ENCODE assay signal across 8 cellular contexts in genomic region chr4:185394568-185395254, GRCh38. TPM values are rescaled to one million over a fixed set of nuclear protein-coding genes. Genes with fewer than 3 reads are reported as not detected.
DNase-seq lines count a peak whose midpoint lies in the region; TF ChIP-seq lines count a peak whose summit lies in the region.

No MANE protein-coding gene starts in this region.

- no peak overlapping the region for H2BK12ac ChIP-seq in trophoblast cell (ENCODE audit: low read length)

- H3K36me3 ChIP-seq in BLaER1: peaks cover 7% of the 10 kb centered on the region
- H3K36me3 ChIP-seq in KOPT-K1 (ENCODE audit: insufficient read depth, low read length): peaks cover 24% of the 10 kb centered on the region
- peaks cover 3% of the 10 kb centered on the region for H3K36me3 ChIP-seq in mammary epithelial cell (ENCODE audit: insufficient read depth, low read length)
- H3K36me3 ChIP-seq in trophoblast cell (ENCODE audit: control insufficient read depth in 1 of 2, insufficient read depth in 2 of 2, low read length in 2 of 2): peaks cover 0 to 2% of the 10 kb centered on the region in 2 experiments

- H3K9me3 Mint-ChIP-seq in nephron progenitor cell: peaks cover 12% of the 10 kb centered on the region

- no peak overlapping the region for H4K8ac ChIP-seq in trophoblast cell (ENCODE audit: low read depth, low read length)

- no peak overlapping the region for H3K23ac ChIP-seq in trophoblast cell (ENCODE audit: low read length)

- H3K14ac ChIP-seq in trophoblast cell (ENCODE audit: low read length): no peak overlapping the region

- H3K9me3 ChIP-seq in BLaER1: no peaks in the 10 kb centered on the region
- no peaks in the 10 kb centered on the region for H3K9me3 ChIP-seq in KOPT-K1 (ENCODE audit: insufficient read depth, low read length, poor library complexity, severe bottlenecking)
- no peaks in the 10 kb centered on the region for H3K9me3 ChIP-seq in mammary epithelial cell (replicated peaks; ENCODE audit: insufficient read depth, low read length)
- H3K9me3 ChIP-seq in trophoblast cell (ENCODE audit: insufficient read depth, low read depth, low read length): no peaks in the 10 kb centered on the region

- in situ Hi-C loops in mammary epithelial cell (cut with MboI; ENCODE audit: low sequenced_read_pairs in 2 of 2): loop anchor here (10.0 kb wide), 3 partner anchors 90 to 190 kb away; partner anchors contain the start of genes CFAP97 (in 1 of the 2) and SNX25 (in 1 of the 2)

- DNase-seq in mammary epithelial cell (peak; percentile 46), nephron progenitor cell (no peak), erythroblast (lab: John Stamatoyannopoulos, UW) (no peak), trophoblast cell (no peak), DMS 273 treated with DMSO at 0.1 percent for 48 hours (lab: John Stamatoyannopoulos, UW) (no peak), NCI-H187 treated with DMSO at 0.1 percent for 48 hours (lab: John Stamatoyannopoulos, UW) (no peak)

- TF ChIP-seq CTCF in mammary epithelial cell (conservative IDR thresholded peaks at IDR 0.05 in 1 of 2, IDR thresholded peaks at IDR 0.05 in 1 of 2; ENCODE audit: extremely low read depth in 1 of 2, insufficient read depth in 1 of 2, low read depth in 1 of 2, low read length in 2 of 2) (no peak), nephron progenitor cell (IDR thresholded peaks at IDR 0.05) (no peak)

- no peak overlapping the region for H3K18ac ChIP-seq in trophoblast cell (ENCODE audit: low read length)

- H2BK120ac ChIP-seq in trophoblast cell (ENCODE audit: insufficient read depth, low read length, poor library complexity): no peak overlapping the region

- H3K4me3 Mint-ChIP-seq in nephron progenitor cell: peak overlapping the region; percentile 84

- intact Hi-C loops in mammary epithelial cell (cut with micrococcal nuclease): loop anchor here (2.0 kb wide), 1 partner anchor 190 kb away; no protein-coding TSS in a partner anchor

- BruUV-seq in mammary epithelial cell (replicated peaks; lab: Mats Ljungman, UMichigan): no TSS peak

- peak overlapping the region; percentile 88 for H3K27ac ChIP-seq in BLaER1
- H3K27ac ChIP-seq in KOPT-K1 (ENCODE audit: low read depth, low read length, poor library complexity, severe bottlenecking): peak overlapping the region; percentile 89
- peak overlapping the region; percentile 99 for H3K27ac ChIP-seq in mammary epithelial cell (ENCODE audit: insufficient read depth, low read depth, low read length)
- no peak overlapping the region for H3K27ac ChIP-seq in trophoblast cell (ENCODE audit: low read depth, low read length)

- dilution Hi-C loops in mammary epithelial cell (cut with HindIII; ENCODE audit: low sequenced_read_pairs): loop anchor here (5.0 kb wide), 1 partner anchor 87 kb away; no protein-coding TSS in a partner anchor

- peaks cover 34% of the 10 kb centered on the region for H3K36me3 Mint-ChIP-seq in nephron progenitor cell (ENCODE audit: low read depth)

- 12% methylated on average over 12 of the region's 12 CpGs for WGBS in mammary epithelial cell (ENCODE audit: low coverage, missing lambda C conversion rate)
- WGBS in trophoblast cell (ENCODE audit: extremely low coverage, insufficient coverage, insufficient read length): 100% methylated on average over 3 of the region's 12 CpGs

- peak overlapping the region; percentile 11 for H2AFZ ChIP-seq in mammary epithelial cell (ENCODE audit: low read depth, low read length)
- H2AFZ ChIP-seq in trophoblast cell (ENCODE audit: insufficient read depth, low read length, poor library complexity): no peak overlapping the region

- H4K20me1 ChIP-seq in BLaER1 (peaks cover 5% of the 10 kb centered on the region; the same call in 1 of the 2 replicates), mammary epithelial cell (ENCODE audit: insufficient read depth, low read length) (no peaks in the 10 kb centered on the region)

- CTCF ChIA-PET in mammary epithelial cell (lab: Charles Lee; ENCODE audit: low non-redundant PET): no interaction called here

- H3K4me3 ChIP-seq in BLaER1 (peak overlapping the region; percentile 93), mammary epithelial cell (replicated peaks in 1 of 3; ENCODE audit: insufficient read depth in 1 of 3, low read depth in 2 of 3, low read length in 3 of 3) (peak overlapping the region; percentile 70 to 86 (median 81)), trophoblast cell (ENCODE audit: low read depth, low read length) (no peak overlapping the region)

- H3K4ac ChIP-seq in trophoblast cell (ENCODE audit: low read depth, low read length): no peak overlapping the region

- no peak for TF ChIP-seq POLR2A in erythroblast (IDR thresholded peaks at IDR 0.05; ENCODE audit: low read length)

- H3K4me2 ChIP-seq in BLaER1: peak overlapping the region; percentile 90
- peak overlapping the region; percentile 98 for H3K4me2 ChIP-seq in mammary epithelial cell (ENCODE audit: insufficient read depth, low read depth, low read length)
- H3K4me2 ChIP-seq in trophoblast cell (ENCODE audit: low read length): no peak overlapping the region

- no peaks in the 10 kb centered on the region for H3K27me3 Mint-ChIP-seq in nephron progenitor cell (ENCODE audit: low read depth, poor library complexity)

- H3K4me1 ChIP-seq in BLaER1 (peaks cover 65% of the 10 kb centered on the region), mammary epithelial cell (ENCODE audit: insufficient read depth, low read length) (peaks cover 7% of the 10 kb centered on the region), trophoblast cell (ENCODE audit: control insufficient read depth in 1 of 2, insufficient read depth in 2 of 2, low read length in 2 of 2) (peaks cover 0 to 3% of the 10 kb centered on the region in 2 experiments)

- no peak overlapping the region for H2BK5ac ChIP-seq in trophoblast cell (ENCODE audit: low read depth, low read length, poor library complexity)

- H2AK5ac ChIP-seq in trophoblast cell (ENCODE audit: low read length): no peak overlapping the region

- no peak overlapping the region for H3K27ac Mint-ChIP-seq in nephron progenitor cell

- H3K9ac ChIP-seq in BLaER1 (peak overlapping the region; percentile 84), mammary epithelial cell (ENCODE audit: insufficient read depth, low read length) (peak overlapping the region; percentile 96), trophoblast cell (ENCODE audit: low read length) (no peak overlapping the region)

- H3K4me1 Mint-ChIP-seq in nephron progenitor cell: peaks cover 22% of the 10 kb centered on the region

- peaks cover 5% of the 10 kb centered on the region for H3K79me1 ChIP-seq in trophoblast cell (ENCODE audit: low read length)

- H4K91ac ChIP-seq in trophoblast cell (ENCODE audit: low read depth, low read length): no peak overlapping the region

- H3K79me2 ChIP-seq in mammary epithelial cell (ENCODE audit: insufficient read depth, low read length) (no peaks in the 10 kb centered on the region), trophoblast cell (ENCODE audit: control insufficient read depth, insufficient read depth, low read length, poor library complexity) (peaks cover 4% of the 10 kb centered on the region)

- H3K27me3 ChIP-seq in BLaER1 (no peaks in the 10 kb centered on the region), mammary epithelial cell (ENCODE audit: insufficient read depth, low read length) (no peaks in the 10 kb centered on the region), trophoblast cell (ENCODE audit: insufficient read depth, low read length) (no peaks in the 10 kb centered on the region)

- H4K12ac ChIP-seq in trophoblast cell (ENCODE audit: low read depth, low read length): no peak overlapping the region

RNA-seq across cellular contexts. Expression of gene LRP2BP, which starts 1.0 kb away (rescaled TPM):
- under 1 TPM; 0.49 to 0.50 TPM for total RNA-seq in mammary epithelial cell
- polyA plus RNA-seq in mammary epithelial cell: 0.12 TPM
- not detected for polyA minus RNA-seq in mammary epithelial cell
- polyA plus RNA-seq in trophoblast cell (2013): 0.38 and 0.43 TPM in 2 replicates

RNA-seq across cellular contexts. Expression of gene ANKRD37, which starts 1.9 kb away (rescaled TPM):
- 1 to 10 TPM; 1.8 to 4.8 TPM for total RNA-seq in mammary epithelial cell
- 11.6 TPM for polyA plus RNA-seq in mammary epithelial cell
- polyA minus RNA-seq in mammary epithelial cell: 8.4 TPM
- polyA plus RNA-seq in trophoblast cell (2013): 16.7 and 19.1 TPM in 2 replicates

RNA-seq across cellular contexts. Expression of gene UFSP2, which starts 31.1 kb away (rescaled TPM):
- total RNA-seq in mammary epithelial cell: 10 to 100 TPM; 24.7 to 30.0 TPM
- 21.0 TPM for polyA plus RNA-seq in mammary epithelial cell
- polyA minus RNA-seq in mammary epithelial cell: 90.4 TPM
- 18.6 and 18.8 TPM in 2 replicates for polyA plus RNA-seq in trophoblast cell (2013)
